ENCODE assay signal across 26 cellular contexts in genomic region chr9:9881692-9882091, GRCh38.
"Had no signal": no experiment of that assay in that cellular context is flagged by ENCODE, and none has a peak within 500 bp of the region (broad histone marks: within the 10 kb centered on the region; RNA-seq: fewer than 3 reads in every experiment).

No MANE protein-coding gene starts in this region.

- H3K27ac ChIP-seq: coronary artery, gastrocnemius medialis, heart right ventricle, pancreas, psoas muscle, right lobe of liver, spleen, tibial artery, upper lobe of left lung, uterus had no signal

- H3K36me3 Mint-ChIP-seq: memory B cell; natural killer cell; stimulated activated memory B cell treated with anti-CD40 and anti-IgM and Interleukin-4, amounts not matched to agents 10 μg/mL and 1 μg/mL and 100 μg/mL, for 72 hours had no signal

- H3K9me3 ChIP-seq: gastrocnemius medialis, heart right ventricle, pancreas, psoas muscle, right lobe of liver, spleen, tibial artery, upper lobe of left lung, uterus had no signal

- H3K4me1 Mint-ChIP-seq: endodermal cell; memory B cell; mesothelial cell of epicardium; natural killer cell; neural crest cell; stimulated activated memory B cell treated with anti-CD40 and anti-IgM and Interleukin-4, amounts not matched to agents 10 μg/mL and 1 μg/mL and 100 μg/mL, for 72 hours had no signal

- H3K27me3 Mint-ChIP-seq: memory B cell; stimulated activated memory B cell treated with anti-CD40 and anti-IgM and Interleukin-4, amounts not matched to agents 10 μg/mL and 1 μg/mL and 100 μg/mL, for 72 hours; stimulated activated naive CD8-positive, alpha-beta T cell treated with anti-CD3 and anti-CD28 coated beads, Interleukin-15, Interleukin-2, amounts not matched to agents 100 ng/mL and 50 ng/mL, for 24 hours had no signal

- H3K4me1 ChIP-seq: gastrocnemius medialis, heart right ventricle, pancreas, psoas muscle, right lobe of liver, spleen, tibial artery, upper lobe of left lung, uterus had no signal

- H3K27me3 ChIP-seq: gastrocnemius medialis, heart right ventricle, pancreas, right lobe of liver, spleen, tibial artery, upper lobe of left lung, uterus had no signal

- ATAC-seq: esophagus mucosa; gastrocnemius medialis; heart right ventricle; left lobe of liver; natural killer cell; pancreas; psoas muscle; right lobe of liver; stimulated activated memory B cell treated with anti-CD40 and anti-IgM and Interleukin-4, amounts not matched to agents 10 μg/mL and 1 μg/mL and 100 μg/mL, for 72 hours had no signal

- H3K4me3 Mint-ChIP-seq: endodermal cell; memory B cell; mesothelial cell of epicardium; natural killer cell; neural crest cell; stimulated activated memory B cell treated with anti-CD40 and anti-IgM and Interleukin-4, amounts not matched to agents 10 μg/mL and 1 μg/mL and 100 μg/mL, for 72 hours; stimulated activated naive CD8-positive, alpha-beta T cell treated with anti-CD3 and anti-CD28 coated beads, Interleukin-15, Interleukin-2, amounts not matched to agents 100 ng/mL and 50 ng/mL, for 24 hours had no signal

- H3K27ac Mint-ChIP-seq: endodermal cell; memory B cell; mesothelial cell of epicardium; natural killer cell; stimulated activated memory B cell treated with anti-CD40 and anti-IgM and Interleukin-4, amounts not matched to agents 10 μg/mL and 1 μg/mL and 100 μg/mL, for 72 hours; stimulated activated naive CD8-positive, alpha-beta T cell treated with anti-CD3 and anti-CD28 coated beads, Interleukin-15, Interleukin-2, amounts not matched to agents 100 ng/mL and 50 ng/mL, for 24 hours had no signal

- H3K36me3 ChIP-seq: gastrocnemius medialis, heart right ventricle, pancreas, right lobe of liver, spleen, tibial artery, upper lobe of left lung, uterus had no signal

- H3K9me3 Mint-ChIP-seq: endodermal cell; memory B cell; stimulated activated memory B cell treated with anti-CD40 and anti-IgM and Interleukin-4, amounts not matched to agents 10 μg/mL and 1 μg/mL and 100 μg/mL, for 72 hours had no signal

- DNase-seq: effector CD4-positive, alpha-beta T cell; endodermal cell; gastrocnemius medialis; heart right ventricle; hypothalamus; natural killer cell; occipital lobe; pancreas; psoas muscle; retina; right lobe of liver; spleen; stimulated activated CD4-positive, alpha-beta T cell treated with anti-CD3 and anti-CD28 coated beads, Interleukin-15, amount 100 ng/mL, for 24 hours; stimulated activated CD4-positive, alpha-beta T cell treated with anti-CD3 and anti-CD28 coated beads, Interleukin-1b, Interleukin-23, amount 100 ng/mL, for 48 hours; stimulated activated CD4-positive, alpha-beta T cell treated with anti-CD3 and anti-CD28 coated beads, Interleukin-4, amount 100 ng/mL, for 24 hours; tibial artery; upper lobe of left lung; uterus had no signal

- H3K4me3 ChIP-seq: coronary artery, gastrocnemius medialis, heart right ventricle, pancreas, psoas muscle, right lobe of liver, spleen, tibial artery, upper lobe of left lung, uterus had no signal
